In genomic region chr3:7241584-7242302, GRCh38 we compare ENCODE assay signal across 26 cellular contexts.
"Had no signal": no experiment of that assay in that cellular context is flagged by ENCODE, and none has a peak within 500 bp of the region (broad histone marks: within the 10 kb centered on the region; RNA-seq: fewer than 3 reads in every experiment).

No MANE protein-coding gene starts in this region.

- H3K4me3 Mint-ChIP-seq: activated naive CD8-positive, alpha-beta T cell; natural killer cell treated with Interleukin-12 subunit alpha and Interleukin-12 subunit beta and Interleukin-15 and Interleukin-18, amount 100 ng/mL, for 72 hours; stimulated activated memory B cell treated with anti-CD40 and anti-IgM and Interleukin-4, amounts not matched to agents 10 μg/mL and 1 μg/mL and 100 μg/mL, for 72 hours; stimulated activated naive CD8-positive, alpha-beta T cell treated with anti-CD3 and anti-CD28 coated beads, Interleukin-15, amount 100 ng/mL, for 72 hours; T-cell had no signal

- H3K36me3 ChIP-seq: brain microvascular endothelial cell, esophagus squamous epithelium, heart right ventricle, lower lobe of right lung, upper lobe of left lung, vagina had no signal

- DNase-seq: activated CD4-positive, alpha-beta T cell treated with anti-CD3 and anti-CD28 coated beads for 4 hours; activated CD4-positive, alpha-beta T cell treated with anti-CD3 and anti-CD28 coated beads, Interleukin-2, amount 50 U/mL, for 4 hours; activated effector memory CD4-positive, alpha-beta T cell treated with Interleukin-2 at 50 U/mL for 16 hours; activated naive CD4-positive, alpha-beta T cell treated with Interleukin-2 at 50 U/mL for 16 hours; anterior cingulate cortex; brain microvascular endothelial cell; esophagus squamous epithelium; foreskin melanocyte; heart right ventricle; lower lobe of right lung; mucosa of descending colon; posterior cingulate gyrus; right cardiac atrium; stimulated activated CD4-positive, alpha-beta T cell treated with anti-CD3 and anti-CD28 coated beads, Interleukin-12 subunit alpha, Interleukin-12 subunit beta, amount 100 ng/mL, for 4 hours; stimulated activated CD4-positive, alpha-beta T cell treated with anti-CD3 and anti-CD28 coated beads, Interleukin-4, amount 100 ng/mL, for 4 hours; stimulated activated CD8-positive, alpha-beta memory T cell treated with anti-CD3 and anti-CD28 coated beads, Interleukin-4, amount 100 ng/mL, for 48 hours; stimulated activated naive CD8-positive, alpha-beta T cell treated with anti-CD3 and anti-CD28 coated beads, Interleukin-15, amount 100 ng/mL, for 72 hours; substantia nigra; T-cell; upper lobe of left lung had no signal

- H3K4me1 Mint-ChIP-seq: stimulated activated memory B cell treated with anti-CD40 and anti-IgM and Interleukin-4, amounts not matched to agents 10 μg/mL and 1 μg/mL and 100 μg/mL, for 72 hours; stimulated activated naive CD8-positive, alpha-beta T cell treated with anti-CD3 and anti-CD28 coated beads, Interleukin-15, amount 100 ng/mL, for 72 hours; T-cell had no signal

- H3K4me3 ChIP-seq: esophagus squamous epithelium, heart right ventricle, lower lobe of right lung, mucosa of descending colon, skin epidermis, upper lobe of left lung, vagina had no signal

- H3K27ac ChIP-seq: brain microvascular endothelial cell, epithelial cell of prostate, esophagus squamous epithelium, heart right ventricle, lower lobe of right lung, skin epidermis, upper lobe of left lung, vagina had no signal

- H3K36me3 Mint-ChIP-seq: activated naive CD8-positive, alpha-beta T cell; natural killer cell treated with Interleukin-12 subunit alpha and Interleukin-12 subunit beta and Interleukin-15 and Interleukin-18, amount 100 ng/mL, for 72 hours; stimulated activated memory B cell treated with anti-CD40 and anti-IgM and Interleukin-4, amounts not matched to agents 10 μg/mL and 1 μg/mL and 100 μg/mL, for 72 hours; T-cell had no signal

- H3K9me3 ChIP-seq: esophagus squamous epithelium, lower lobe of right lung, mucosa of descending colon, upper lobe of left lung, vagina had no signal

- H3K4me1 ChIP-seq: esophagus squamous epithelium, heart right ventricle, lower lobe of right lung, upper lobe of left lung, vagina had no signal

- H3K27me3 Mint-ChIP-seq: stimulated activated memory B cell treated with anti-CD40 and anti-IgM and Interleukin-4, amounts not matched to agents 10 μg/mL and 1 μg/mL and 100 μg/mL, for 72 hours; stimulated activated naive CD8-positive, alpha-beta T cell treated with anti-CD3 and anti-CD28 coated beads, Interleukin-15, amount 100 ng/mL, for 72 hours; T-cell had no signal

- H3K27ac Mint-ChIP-seq: activated naive CD8-positive, alpha-beta T cell; natural killer cell treated with Interleukin-12 subunit alpha and Interleukin-12 subunit beta and Interleukin-15 and Interleukin-18, amount 100 ng/mL, for 72 hours; stimulated activated memory B cell treated with anti-CD40 and anti-IgM and Interleukin-4, amounts not matched to agents 10 μg/mL and 1 μg/mL and 100 μg/mL, for 72 hours; stimulated activated naive CD8-positive, alpha-beta T cell treated with anti-CD3 and anti-CD28 coated beads, Interleukin-15, amount 100 ng/mL, for 72 hours; T-cell had no signal

- H3K27me3 ChIP-seq: brain microvascular endothelial cell, esophagus squamous epithelium, heart right ventricle, upper lobe of left lung, vagina had no signal
